ENCODE assay signal across 25 cellular contexts in genomic region chr12:68056300-68056699, GRCh38.
A peak's percentile ranks its signal among the peaks of the same experiment; 100 is the strongest.
DNase-seq lines count a peak whose midpoint lies in the region; ATAC-seq and TF ChIP-seq lines count a peak whose summit lies in the region.
"Had no signal": no experiment of that assay in that cellular context is flagged by ENCODE, and none has a peak within 500 bp of the region (broad histone marks: within the 10 kb centered on the region; RNA-seq: fewer than 3 reads in every experiment).

No MANE protein-coding gene starts in this region.

- CTCF ChIA-PET in OCI-LY7 (lab: Charles Lee; ENCODE audit: unreplicated experiment), result no interaction called here
- CTCF ChIA-PET in CD8-positive, alpha-beta memory T cell (lab: Charles Lee), result no interaction called here

- H3K9me2 ChIP-seq in OCI-LY7 (ENCODE audit: insufficient read depth, low read length), result no peaks in the 10 kb centered on the region
- H3K9me2 ChIP-seq: SK-N-SH had no signal

- peak overlapping the region in 2 of 6 donors; percentile 21 to 56 for H3K27ac Mint-ChIP-seq in naive B cell
- no peak overlapping the region for H3K27ac Mint-ChIP-seq in CD8-positive, alpha-beta memory T cell
- H3K27ac Mint-ChIP-seq: CD4-positive, CD25-positive, alpha-beta regulatory T cell; T-helper 17 cell had no signal

- no peaks in the 10 kb centered on the region for H3K27me3 ChIP-seq in CD8-positive, alpha-beta memory T cell (ENCODE audit: insufficient read depth, low read length, poor library complexity, severe bottlenecking)
- H3K27me3 ChIP-seq in H7 (ENCODE audit: control insufficient read depth, insufficient read depth, low read length), result no peaks in the 10 kb centered on the region
- H3K27me3 ChIP-seq in aorta (ENCODE audit: control insufficient read depth in 1 of 2, insufficient read depth in 2 of 2, low read length in 1 of 2), result no peaks in the 10 kb centered on the region
- H3K27me3 ChIP-seq: BLaER1, MG63 had no signal

- H3K9me3 Mint-ChIP-seq in naive B cell, result peaks cover 9 to 47% (median 41%) of the 10 kb centered on the region in 7 donors
- peaks cover 13 to 44% (median 31%) of the 10 kb centered on the region in 5 donors for H3K9me3 Mint-ChIP-seq in CD8-positive, alpha-beta memory T cell

- TF ChIP-seq CTCF in GM12865 (IDR thresholded peaks at IDR 0.05; ENCODE audit: insufficient read depth, low read depth, low read length, missing control alignments) (no peak), OCI-LY7 (conservative IDR thresholded peaks at IDR 0.05; ENCODE audit: low read length) (no peak)

- DNase-seq in GM12865 (ENCODE audit: low read depth) (peak; percentile 16), LHCN-M2 (ENCODE audit: low read depth) (peak; percentile 26), OCI-LY7 (ENCODE audit: low spot score) (peak; percentile 59), naive B cell (peak; percentile 25), H7 (no peak), aorta (no peak)
- no peak for DNase-seq in CD8-positive, alpha-beta memory T cell
- DNase-seq: CD4-positive, CD25-positive, alpha-beta regulatory T cell; GOT3; HCEC 1CT; MG63; NCI-H1092; NCI-H1436; NCI-H187; NCI-H2081 treated with DMSO at 0.1 percent for 48 hours; NCI-H2171; NCI-H226; NCI-H510A; NCI-H748 treated with DMSO at 0.1 percent for 48 hours; PC-3; SK-N-SH; T-helper 17 cell had no signal

- H3K79me2 ChIP-seq in OCI-LY7 (ENCODE audit: insufficient read depth, low read depth, low read length), result no peaks in the 10 kb centered on the region

- peak; percentile 61 to 70 for ATAC-seq in naive B cell (ENCODE audit: low read depth in 2 of 2)
- ATAC-seq in aorta (ENCODE audit: low FRiP score), result no peak
- no peak for ATAC-seq in GM18520 (IDR thresholded peaks at IDR 0.05; ENCODE audit: unreplicated experiment)
- ATAC-seq: K562, PC-3, T-helper 17 cell had no signal

- H3K4me1 ChIP-seq in OCI-LY7 (ENCODE audit: insufficient read depth, low read length, poor library complexity, severe bottlenecking), result peaks cover 14% of the 10 kb centered on the region
- no peaks in the 10 kb centered on the region for H3K4me1 ChIP-seq in CD8-positive, alpha-beta memory T cell (ENCODE audit: insufficient read depth, low read length)
- no peaks in the 10 kb centered on the region for H3K4me1 ChIP-seq in aorta (ENCODE audit: control insufficient read depth in 1 of 2, insufficient read depth in 2 of 2, low read length in 2 of 2)

- H4K20me1 ChIP-seq in OCI-LY7 (ENCODE audit: insufficient read depth, low read length), result no peaks in the 10 kb centered on the region
- H4K20me1 ChIP-seq: BLaER1 had no signal

- peaks cover 0 to 2% (median 0%) of the 10 kb centered on the region in 3 donors for H3K27me3 Mint-ChIP-seq in naive B cell
- peaks cover 0 to 2% of the 10 kb centered on the region in 2 donors for H3K27me3 Mint-ChIP-seq in CD8-positive, alpha-beta memory T cell
- H3K27me3 Mint-ChIP-seq: T-helper 17 cell had no signal

- no TSS peak for BruUV-seq in OCI-LY7 (replicated peaks; lab: Mats Ljungman, UMichigan)

- H3K4me2 ChIP-seq in OCI-LY7 (ENCODE audit: low read length), result peak overlapping the region; percentile 36
- H3K4me2 ChIP-seq: BLaER1, SK-N-SH had no signal

- intact Hi-C loops in OCI-LY7 (cut with micrococcal nuclease; ENCODE audit: unreplicated experiment), result no loop called here
- intact Hi-C loops in aorta (cut with DNase I), result no loop called here

- POLR2A ChIA-PET in OCI-LY7 (lab: Charles Lee), result interaction anchor here (0.6 kb wide), 2 partner anchors 657 to 1467 kb away, joined by 3 read pairs; no protein-coding TSS in a partner anchor
- POLR2A ChIA-PET in CD8-positive, alpha-beta memory T cell (lab: Charles Lee), result no interaction called here

- peak overlapping the region in 4 of 8 donors; percentile 5 to 61 (median 11) for H3K4me3 Mint-ChIP-seq in naive B cell
- no peak overlapping the region for H3K4me3 Mint-ChIP-seq in CD8-positive, alpha-beta memory T cell
- H3K4me3 Mint-ChIP-seq: CD4-positive, CD25-positive, alpha-beta regulatory T cell; T-helper 17 cell had no signal

- H3K4me3 ChIP-seq in GM12865 (ENCODE audit: low read depth, low read length), result no peak overlapping the region
- H3K4me3 ChIP-seq in OCI-LY7 (ENCODE audit: low read depth, low read length, poor library complexity, severe bottlenecking), result peak overlapping the region; percentile 6
- H3K4me3 ChIP-seq in CD8-positive, alpha-beta memory T cell (ENCODE audit: low read length), result no peak overlapping the region
- H3K4me3 ChIP-seq in H7 (ENCODE audit: insufficient read depth, low read depth, low read length), result no peak overlapping the region
- H3K4me3 ChIP-seq in aorta (ENCODE audit: low read length in 2 of 2), result no peak overlapping the region
- H3K4me3 ChIP-seq: BLaER1, K562, MG63 had no signal

- H3K36me3 ChIP-seq in OCI-LY7 (ENCODE audit: insufficient read depth, low read length) (peaks cover 32% of the 10 kb centered on the region), H7 (replicated peaks; ENCODE audit: control insufficient read depth, insufficient read depth, low read length) (no peaks in the 10 kb centered on the region), aorta (ENCODE audit: control insufficient read depth in 1 of 2, insufficient read depth in 2 of 2, low read length in 1 of 2) (no peaks in the 10 kb centered on the region)
- H3K36me3 ChIP-seq in CD8-positive, alpha-beta memory T cell (ENCODE audit: insufficient read depth, low read length), result no peaks in the 10 kb centered on the region
- H3K36me3 ChIP-seq: BLaER1, MG63 had no signal

- WGBS in aorta, 2 donors, result 79 to 86% methylated on average over 2 of the region's 2 CpGs

- peaks cover 31% of the 10 kb centered on the region for H3K9me3 ChIP-seq in OCI-LY7 (ENCODE audit: low read length)
- no peaks in the 10 kb centered on the region for H3K9me3 ChIP-seq in CD8-positive, alpha-beta memory T cell (ENCODE audit: low read length)
- no peaks in the 10 kb centered on the region for H3K9me3 ChIP-seq in aorta (ENCODE audit: control insufficient read depth, low read length)
- H3K9me3 ChIP-seq: SK-N-SH had no signal

- peaks cover 29 to 30% of the 10 kb centered on the region in 2 donors for H3K36me3 Mint-ChIP-seq in naive B cell
- peaks cover 11 to 52% (median 19%) of the 10 kb centered on the region in 3 donors for H3K36me3 Mint-ChIP-seq in CD8-positive, alpha-beta memory T cell
- H3K36me3 Mint-ChIP-seq: CD4-positive, CD25-positive, alpha-beta regulatory T cell had no signal

- H3K27ac ChIP-seq in OCI-LY7 (ENCODE audit: low read depth, low read length, poor library complexity, severe bottlenecking) (peak overlapping the region; percentile 65), aorta (ENCODE audit: low read depth in 1 of 2, low read length in 2 of 2) (no peak overlapping the region)
- H3K27ac ChIP-seq in CD8-positive, alpha-beta memory T cell (ENCODE audit: low read depth, low read length), result no peak overlapping the region
- H3K27ac ChIP-seq: BLaER1 had no signal

- H3K4me1 Mint-ChIP-seq in naive B cell, result peaks cover 15 to 17% (median 16%) of the 10 kb centered on the region in 3 donors
- peaks cover 0 to 12% (median 9%) of the 10 kb centered on the region in 3 donors for H3K4me1 Mint-ChIP-seq in CD8-positive, alpha-beta memory T cell
- H3K4me1 Mint-ChIP-seq: CD4-positive, CD25-positive, alpha-beta regulatory T cell; T-helper 17 cell had no signal

- no peak overlapping the region for H2AFZ ChIP-seq in OCI-LY7 (ENCODE audit: low read length)

Comparison
In these comparisons a context has a peak if more than half of its experiments do, and no peak if none do; other contexts are left out.
1. DNase-seq: peak in GM12865 (single experiment), LHCN-M2 (single experiment), OCI-LY7 (single experiment) and naive B cell (single experiment); none in CD8-positive, alpha-beta memory T cell (0 of 5), H7 (single experiment) and aorta (0 of 2).
2. ATAC-seq: peak in naive B cell (2 of 2); none in aorta (single experiment) and GM18520 (single experiment).